2 cellular contexts compared by ENCODE assay signal in genomic region chr10:133207041-133207600, GRCh38.
TF ChIP-seq lines count a peak whose summit lies in the region.

No MANE protein-coding gene starts in this region.

TF ChIP-seq in HepG2, 621 proteins besides CTCF, POLR2A, EP300 and RAD21:
- TF ChIP-seq SCMH1 (CRISPR knock-in tag; IDR thresholded peaks at IDR 0.05; ENCODE audit: borderline replicate concordance), result no peak
- TF ChIP-seq RFXAP (CRISPR knock-in tag; IDR thresholded peaks at IDR 0.05; ENCODE audit: borderline replicate concordance), result no peak
- no peak for TF ChIP-seq ZNF598 (CRISPR knock-in tag; IDR thresholded peaks at IDR 0.05; ENCODE audit: borderline replicate concordance)
- TF ChIP-seq ZFYVE20 (CRISPR knock-in tag; IDR thresholded peaks at IDR 0.05; ENCODE audit: borderline replicate concordance, low read depth), result no peak
- no peak for TF ChIP-seq SIX4 (CRISPR knock-in tag; IDR thresholded peaks at IDR 0.05)
- TF ChIP-seq ZNF263 (CRISPR knock-in tag; IDR thresholded peaks at IDR 0.05), result 0 out of 2 replicates have a peak, but pooled peaks have one; percentile 36
- no peak for TF ChIP-seq ZSCAN20 (CRISPR knock-in tag; IDR thresholded peaks at IDR 0.05; ENCODE audit: borderline replicate concordance)
- TF ChIP-seq LBX2 (CRISPR knock-in tag; IDR thresholded peaks at IDR 0.05; ENCODE audit: borderline replicate concordance), result no peak
- TF ChIP-seq ZNF569 (CRISPR knock-in tag; IDR thresholded peaks at IDR 0.05; ENCODE audit: borderline replicate concordance), result no peak
- no peak for TF ChIP-seq ZNF629 (CRISPR knock-in tag; conservative IDR thresholded peaks at IDR 0.05)
- TF ChIP-seq, protein P1, sequence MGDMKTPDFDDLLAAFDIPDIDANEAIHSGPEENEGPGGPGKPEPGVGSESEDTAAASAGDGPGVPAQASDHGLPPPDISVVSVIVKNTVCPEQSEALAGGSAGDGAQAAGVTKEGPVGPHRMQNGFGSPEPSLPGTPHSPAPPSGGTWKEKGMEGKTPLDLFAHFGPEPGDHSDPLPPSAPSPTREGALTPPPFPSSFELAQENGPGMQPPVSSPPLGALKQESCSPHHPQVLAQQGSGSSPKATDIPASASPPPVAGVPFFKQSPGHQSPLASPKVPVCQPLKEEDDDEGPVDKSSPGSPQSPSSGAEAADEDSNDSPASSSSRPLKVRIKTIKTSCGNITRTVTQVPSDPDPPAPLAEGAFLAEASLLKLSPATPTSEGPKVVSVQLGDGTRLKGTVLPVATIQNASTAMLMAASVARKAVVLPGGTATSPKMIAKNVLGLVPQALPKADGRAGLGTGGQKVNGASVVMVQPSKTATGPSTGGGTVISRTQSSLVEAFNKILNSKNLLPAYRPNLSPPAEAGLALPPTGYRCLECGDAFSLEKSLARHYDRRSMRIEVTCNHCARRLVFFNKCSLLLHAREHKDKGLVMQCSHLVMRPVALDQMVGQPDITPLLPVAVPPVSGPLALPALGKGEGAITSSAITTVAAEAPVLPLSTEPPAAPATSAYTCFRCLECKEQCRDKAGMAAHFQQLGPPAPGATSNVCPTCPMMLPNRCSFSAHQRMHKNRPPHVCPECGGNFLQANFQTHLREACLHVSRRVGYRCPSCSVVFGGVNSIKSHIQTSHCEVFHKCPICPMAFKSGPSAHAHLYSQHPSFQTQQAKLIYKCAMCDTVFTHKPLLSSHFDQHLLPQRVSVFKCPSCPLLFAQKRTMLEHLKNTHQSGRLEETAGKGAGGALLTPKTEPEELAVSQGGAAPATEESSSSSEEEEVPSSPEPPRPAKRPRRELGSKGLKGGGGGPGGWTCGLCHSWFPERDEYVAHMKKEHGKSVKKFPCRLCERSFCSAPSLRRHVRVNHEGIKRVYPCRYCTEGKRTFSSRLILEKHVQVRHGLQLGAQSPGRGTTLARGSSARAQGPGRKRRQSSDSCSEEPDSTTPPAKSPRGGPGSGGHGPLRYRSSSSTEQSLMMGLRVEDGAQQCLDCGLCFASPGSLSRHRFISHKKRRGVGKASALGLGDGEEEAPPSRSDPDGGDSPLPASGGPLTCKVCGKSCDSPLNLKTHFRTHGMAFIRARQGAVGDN (CRISPR knock-in tag; IDR thresholded peaks at IDR 0.05), result peak; percentile 14; the same call in 1 of the 2 replicates
- TF ChIP-seq, protein P2, sequence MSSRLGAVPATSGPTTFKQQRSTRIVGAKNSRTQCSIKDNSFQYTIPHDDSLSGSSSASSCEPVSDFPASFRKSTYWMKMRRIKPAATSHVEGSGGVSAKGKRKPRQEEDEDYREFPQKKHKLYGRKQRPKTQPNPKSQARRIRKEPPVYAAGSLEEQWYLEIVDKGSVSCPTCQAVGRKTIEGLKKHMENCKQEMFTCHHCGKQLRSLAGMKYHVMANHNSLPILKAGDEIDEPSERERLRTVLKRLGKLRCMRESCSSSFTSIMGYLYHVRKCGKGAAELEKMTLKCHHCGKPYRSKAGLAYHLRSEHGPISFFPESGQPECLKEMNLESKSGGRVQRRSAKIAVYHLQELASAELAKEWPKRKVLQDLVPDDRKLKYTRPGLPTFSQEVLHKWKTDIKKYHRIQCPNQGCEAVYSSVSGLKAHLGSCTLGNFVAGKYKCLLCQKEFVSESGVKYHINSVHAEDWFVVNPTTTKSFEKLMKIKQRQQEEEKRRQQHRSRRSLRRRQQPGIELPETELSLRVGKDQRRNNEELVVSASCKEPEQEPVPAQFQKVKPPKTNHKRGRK (CRISPR knock-in tag; IDR thresholded peaks at IDR 0.05), result no peak
- no peak for TF ChIP-seq PHF20 (CRISPR knock-in tag; IDR thresholded peaks at IDR 0.05)
- 0 out of 2 replicates have a peak, but pooled peaks have one; percentile 65 for TF ChIP-seq EZH2 (conservative IDR thresholded peaks at IDR 0.05; ENCODE audit: low read depth, low read length)
- TF ChIP-seq ZNF788 (CRISPR knock-in tag; IDR thresholded peaks at IDR 0.05; ENCODE audit: borderline replicate concordance), result no peak
- no peak for TF ChIP-seq FOSL2 (CRISPR knock-in tag; IDR thresholded peaks at IDR 0.05)
- TF ChIP-seq SATB2 (CRISPR knock-in tag; IDR thresholded peaks at IDR 0.05), result no peak

TF ChIP-seq in IMR-90, 13 proteins besides CTCF, POLR2A, EP300 and RAD21:
- TF ChIP-seq MAZ (IDR thresholded peaks at IDR 0.05; ENCODE audit: borderline replicate concordance, low read depth, low read length), result no peak
- no peak for TF ChIP-seq RFX5 (IDR thresholded peaks at IDR 0.05; ENCODE audit: low read depth, low read length)
- no peak for TF ChIP-seq SMC3 (IDR thresholded peaks at IDR 0.05; ENCODE audit: low read depth, low read length)
- no peak for TF ChIP-seq RCOR1 (IDR thresholded peaks at IDR 0.05; ENCODE audit: insufficient replicate concordance, low read length)
- TF ChIP-seq NFE2L2 (IDR thresholded peaks at IDR 0.05; ENCODE audit: low read depth, low read length), result no peak
- TF ChIP-seq MAFK (IDR thresholded peaks at IDR 0.05; ENCODE audit: low read depth, low read length), result no peak
- no peak for TF ChIP-seq ELK1 (IDR thresholded peaks at IDR 0.05; ENCODE audit: borderline replicate concordance, low read depth, low read length)
- TF ChIP-seq FOS (IDR thresholded peaks at IDR 0.05; ENCODE audit: low read depth, low read length), result no peak
- no peak for TF ChIP-seq CHD1 (IDR thresholded peaks at IDR 0.05; ENCODE audit: low read depth, low read length)
- TF ChIP-seq CEBPB (IDR thresholded peaks at IDR 0.05; ENCODE audit: low read depth, low read length), result no peak
- TF ChIP-seq USF2 (IDR thresholded peaks at IDR 0.05; ENCODE audit: low read depth, low read length), result no peak
- no peak for TF ChIP-seq MXI1 (IDR thresholded peaks at IDR 0.05; ENCODE audit: borderline replicate concordance, low read depth, low read length)
- TF ChIP-seq BHLHE40 (IDR thresholded peaks at IDR 0.05; ENCODE audit: low read depth, low read length), result no peak
